ENCODE assay signal across 1 cellular context in the genomic region with DNA sequence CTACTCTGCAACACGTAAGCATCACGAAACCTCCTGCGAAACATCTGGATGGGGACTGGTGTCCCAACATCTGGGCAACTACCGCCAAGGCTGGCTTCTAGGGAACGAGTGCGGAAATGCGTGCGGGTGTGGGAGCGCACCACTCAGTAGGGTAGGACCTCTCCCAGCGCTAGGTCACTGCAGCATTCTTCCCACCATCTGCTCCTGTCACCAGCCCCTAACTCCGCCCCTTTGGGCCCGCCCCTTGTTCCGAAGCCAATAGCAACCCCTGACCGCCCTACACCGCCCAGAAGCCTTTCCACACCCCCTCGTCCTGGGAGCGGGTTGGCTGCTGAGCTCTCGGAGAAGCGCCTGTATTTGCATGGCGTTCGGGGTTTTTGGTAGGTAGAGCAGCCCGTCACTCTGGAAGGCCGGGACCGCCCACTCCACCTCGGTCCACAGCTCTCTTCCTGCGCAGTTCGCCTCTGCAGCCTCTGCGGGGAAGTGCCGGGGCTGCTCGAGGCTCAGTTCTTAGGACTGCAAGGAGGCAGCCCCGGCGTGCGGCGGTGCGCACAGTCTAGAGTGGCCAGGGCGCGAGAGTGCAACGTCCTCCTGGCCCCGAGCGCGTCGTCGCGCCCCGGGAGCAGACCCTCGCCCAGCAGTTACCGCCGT.
TF ChIP-seq lines count a peak whose summit lies in the region.

TSS of gene HS3ST3B1 (plus strand) at position 454 of the 651 bp plus-strand sequence. CDS start 438 bp downstream, outside the sequence.

TF ChIP-seq in HepG2, 621 proteins besides CTCF, POLR2A, EP300 and RAD21 (continued from another document):
- TF ChIP-seq AFF4 (CRISPR knock-in tag; IDR thresholded peaks at IDR 0.05), result peak; percentile 98
- TF ChIP-seq ZKSCAN5 (CRISPR knock-in tag; IDR thresholded peaks at IDR 0.05), result no peak
- TF ChIP-seq ZNF556 (CRISPR knock-in tag; IDR thresholded peaks at IDR 0.05; ENCODE audit: borderline replicate concordance), result no peak
TF ChIP-seq in HepG2: peak in this region for 273.
